1 cellular context compared by ENCODE assay signal in the genomic region with DNA sequence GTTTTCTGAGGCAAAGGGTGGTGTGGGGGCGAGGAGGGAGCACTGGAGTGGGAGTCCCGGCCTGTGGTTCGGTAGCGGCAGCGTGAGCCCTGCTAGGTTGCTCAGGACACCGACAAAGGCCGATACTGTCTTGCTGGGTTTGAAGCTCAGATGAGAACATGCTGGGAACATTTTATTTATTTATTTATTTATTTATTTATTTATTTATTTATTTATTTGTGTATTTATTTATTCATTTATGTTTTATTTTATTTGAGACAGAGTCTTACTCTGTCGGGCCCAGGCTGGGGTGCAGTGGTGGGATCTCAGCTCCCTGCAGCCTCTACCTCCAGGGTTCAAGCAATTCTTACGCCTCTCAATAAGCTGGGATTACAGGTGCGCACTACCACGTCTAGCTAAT.
TF ChIP-seq lines count a peak whose summit lies in the region.

No MANE protein-coding gene starts in this region.

TF ChIP-seq in HepG2, 621 proteins besides CTCF, POLR2A, EP300 and RAD21 (continued from another document):
- no peak for TF ChIP-seq RXRA (CRISPR knock-in tag; IDR thresholded peaks at IDR 0.05)
- TF ChIP-seq, protein P1, sequence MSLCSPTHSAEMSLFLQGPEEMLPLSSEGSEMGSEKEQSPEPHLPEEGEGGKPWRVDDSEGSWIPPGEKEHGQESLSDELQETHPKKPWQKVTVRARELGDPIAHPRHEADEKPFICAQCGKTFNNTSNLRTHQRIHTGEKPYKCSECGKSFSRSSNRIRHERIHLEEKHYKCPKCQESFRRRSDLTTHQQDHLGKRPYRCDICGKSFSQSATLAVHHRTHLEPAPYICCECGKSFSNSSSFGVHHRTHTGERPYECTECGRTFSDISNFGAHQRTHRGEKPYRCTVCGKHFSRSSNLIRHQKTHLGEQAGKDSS (CRISPR knock-in tag; IDR thresholded peaks at IDR 0.05; ENCODE audit: borderline replicate concordance, low read depth): peak; percentile 74
